17 cellular contexts compared by ENCODE assay signal in the genomic region with DNA sequence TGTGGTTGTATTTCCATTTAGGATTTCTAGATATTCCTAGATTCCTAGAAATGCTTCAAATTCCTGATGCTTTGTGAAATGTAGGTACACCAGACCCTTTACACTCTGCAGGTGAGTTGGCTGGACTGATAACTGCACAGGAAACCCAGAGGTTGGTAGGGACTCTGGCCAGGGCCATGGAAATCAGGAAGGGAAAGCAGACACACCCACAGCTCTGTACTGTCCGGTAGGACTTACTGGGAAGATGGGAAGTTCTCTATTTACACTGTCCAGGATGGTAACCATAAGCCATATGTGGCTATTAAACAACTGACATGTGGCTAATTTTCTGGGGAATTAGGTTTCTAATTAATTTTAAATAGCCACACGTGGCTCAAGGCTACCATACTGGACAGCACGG.
"Had no signal": no experiment of that assay in that cellular context is flagged by ENCODE, and none has a peak within 500 bp of the region (broad histone marks: within the 10 kb centered on the region; RNA-seq: fewer than 3 reads in every experiment).

No MANE protein-coding gene starts in this region.

- H3K27me3 ChIP-seq: foreskin keratinocyte, right atrium auricular region, testis, upper lobe of left lung had no signal

- H3K4me1 ChIP-seq: foreskin keratinocyte, right atrium auricular region, testis had no signal

- H3K9me3 ChIP-seq: right atrium auricular region, testis, upper lobe of left lung had no signal

- H3K4me3 ChIP-seq: right atrium auricular region, skin epidermis, testis, upper lobe of left lung had no signal

- ATAC-seq: foreskin keratinocyte; stimulated activated naive CD8-positive, alpha-beta T cell treated with anti-CD3 and anti-CD28 coated beads, Interleukin-15, amount 100 ng/mL, for 72 hours; WTC11 had no signal

- H3K27ac ChIP-seq: foreskin keratinocyte, right atrium auricular region, testis had no signal

- DNase-seq: activated CD4-positive, alpha-beta T cell treated with anti-CD3 and anti-CD28 coated beads for 48 hours; activated CD8-positive, alpha-beta memory T cell treated with anti-CD3 and anti-CD28 coated beads, Interleukin-2, amount 50 U/mL, for 48 hours; activated naive CD4-positive, alpha-beta T cell treated with anti-CD3 and anti-CD28 coated beads, Interleukin-2, amount 50 U/mL, for 16 hours; amniotic stem cell; central memory CD4-positive, alpha-beta T cell; effector memory CD4-positive, alpha-beta T cell; foreskin keratinocyte; head of caudate nucleus; nephron progenitor cell; stimulated activated CD4-positive, alpha-beta T cell treated with anti-CD3 and anti-CD28 coated beads, Interleukin-4, amount 100 ng/mL, for 24 hours; stimulated activated naive CD8-positive, alpha-beta T cell treated with anti-CD3 and anti-CD28 coated beads, Interleukin-15, amount 100 ng/mL, for 72 hours; T-helper 2 cell; testis; upper lobe of left lung had no signal
